In the genomic region with DNA sequence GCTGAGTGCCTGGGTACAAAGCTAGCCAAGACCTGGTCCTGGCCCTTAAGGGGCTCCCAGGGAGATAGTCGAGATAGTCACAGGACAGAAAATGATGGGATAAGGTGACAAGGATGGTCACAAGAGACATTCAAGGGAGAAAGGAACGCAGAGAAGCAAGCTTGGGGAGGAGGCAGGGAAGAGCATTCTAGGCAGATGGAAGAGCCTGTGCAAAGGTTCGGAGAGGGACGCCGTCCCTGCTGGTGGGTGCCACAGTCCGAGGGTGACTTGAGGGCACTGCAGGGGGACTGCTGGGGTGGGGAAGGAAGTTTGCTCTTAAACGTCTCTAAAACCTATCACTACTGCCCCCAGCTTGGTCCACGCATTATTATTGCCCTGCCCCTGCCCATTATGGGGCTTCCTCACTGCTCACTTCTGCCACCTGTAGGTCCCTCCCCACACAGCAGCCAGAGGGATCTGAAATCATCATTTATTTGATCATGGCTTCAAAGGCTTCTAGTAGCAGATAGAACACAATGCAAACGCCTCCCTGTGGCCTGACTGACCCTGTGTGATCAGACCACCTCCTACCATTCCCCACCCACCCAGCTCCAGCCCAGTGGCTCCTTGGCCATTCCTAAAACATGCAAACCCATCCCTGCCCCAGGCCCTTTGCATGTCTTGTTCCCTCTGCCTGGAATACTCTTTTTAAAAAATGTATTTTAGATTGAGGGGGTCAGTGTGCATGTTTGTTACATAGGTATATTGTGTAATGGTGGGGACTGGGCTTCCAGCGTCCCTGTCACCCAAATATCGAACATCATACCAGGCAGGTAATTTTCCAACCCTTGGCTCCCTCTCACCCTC, we compare ENCODE assay signal across 8 cellular contexts.
DNase-seq lines count a peak whose midpoint lies in the region; ATAC-seq and TF ChIP-seq lines count a peak whose summit lies in the region.

No MANE protein-coding gene starts in this region.

- H3K4me3 ChIP-seq in MG63 = no peak overlapping the region
- no peak overlapping the region for H3K4me3 ChIP-seq in epithelial cell of proximal tubule (ENCODE audit: low read depth, low read length)

- H3K9me3 ChIP-seq in MG63 = no peaks in the 10 kb centered on the region

- DNase-seq in EL (peak; percentile 36), MG63 (peak; percentile 32), epithelial cell of proximal tubule (ENCODE audit: low read depth) (no peak), dedifferentiated amniotic fluid mesenchymal stem cell (ENCODE audit: extremely low spot score) (no peak)
- peak; percentile 26 to 39 for DNase-seq in activated CD4-positive, alpha-beta T cell treated with anti-CD3 and anti-CD28 coated beads, Interleukin-2, amount 50 U/mL, for 4 hours
- DNase-seq in stimulated activated CD4-positive, alpha-beta T cell treated with anti-CD3 and anti-CD28 coated beads, Interleukin-12 subunit alpha, Interleukin-12 subunit beta, amount 100 ng/mL, for 48 hours (ENCODE audit: low read depth in 2 of 3, low spot score in 1 of 3) = peak; percentile 40 to 67 (median 49)

- ATAC-seq in GM18870 (IDR thresholded peaks at IDR 0.05; ENCODE audit: unreplicated experiment) (no peak), GM19324 (IDR thresholded peaks at IDR 0.05; ENCODE audit: low FRiP score, unreplicated experiment) (no peak)

- H3K36me3 ChIP-seq in MG63 = no peaks in the 10 kb centered on the region

- no peaks in the 10 kb centered on the region for H3K27me3 ChIP-seq in MG63

- peak; percentile 77 for TF ChIP-seq CTCF in epithelial cell of proximal tubule (conservative IDR thresholded peaks at IDR 0.05; ENCODE audit: low read depth, low read length)

Comparison
In these comparisons a context has a peak if more than half of its experiments do, and no peak if none do; other contexts are left out.
1. DNase-seq: peak in EL (single experiment), MG63 (single experiment), activated CD4-positive, alpha-beta T cell treated with anti-CD3 and anti-CD28 coated beads, Interleukin-2, amount 50 U/mL, for 4 hours (2 of 2) and stimulated activated CD4-positive, alpha-beta T cell treated with anti-CD3 and anti-CD28 coated beads, Interleukin-12 subunit alpha, Interleukin-12 subunit beta, amount 100 ng/mL, for 48 hours (3 of 3); none in epithelial cell of proximal tubule (single experiment) and dedifferentiated amniotic fluid mesenchymal stem cell (single experiment).